20 cellular contexts compared by ENCODE assay signal in the genomic region with DNA sequence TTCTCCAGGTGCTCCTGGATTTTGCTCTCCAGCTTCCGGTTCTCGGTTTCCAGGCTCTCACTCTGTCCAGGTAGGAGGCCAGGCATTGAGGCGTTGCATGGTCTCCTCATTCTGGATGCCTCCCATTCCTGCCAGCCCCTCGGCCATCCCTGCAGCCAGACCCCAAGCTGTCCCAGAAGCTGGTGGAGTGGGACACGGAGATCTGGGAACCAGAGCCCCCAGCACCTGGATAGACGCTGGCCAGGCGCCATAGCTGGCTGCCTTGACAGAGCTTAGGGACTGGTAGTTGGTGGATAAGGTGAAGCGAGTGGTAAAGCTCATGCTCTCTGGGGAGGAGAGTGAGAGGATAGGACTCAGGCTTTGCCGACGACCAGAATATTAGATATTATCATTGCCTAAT. TPM values are rescaled to one million over a fixed set of nuclear protein-coding genes. Genes with fewer than 3 reads are reported as not detected.
DNase-seq lines count a peak whose midpoint lies in the region; ATAC-seq lines count a peak whose summit lies in the region.
"Had no signal": no experiment of that assay in that cellular context is flagged by ENCODE, and none has a peak within 500 bp of the region (broad histone marks: within the 10 kb centered on the region; RNA-seq: fewer than 3 reads in every experiment).

No MANE protein-coding gene starts in this region.

- intact Hi-C loops in left ventricle myocardium superior (cut with micrococcal nuclease): no loop called here
- intact Hi-C loops in Right ventricle myocardium superior (cut with DNase I): no loop called here
- intact Hi-C loops in naive thymus-derived CD4-positive, alpha-beta T cell (cut with micrococcal nuclease): no loop called here

- no peaks in the 10 kb centered on the region for H3K9me3 Mint-ChIP-seq in activated naive CD8-positive, alpha-beta T cell (ENCODE audit: low read depth)
- H3K9me3 Mint-ChIP-seq in naive thymus-derived CD4-positive, alpha-beta T cell: no peaks in the 10 kb centered on the region
- no peaks in the 10 kb centered on the region for H3K9me3 Mint-ChIP-seq in activated T-cell treated with anti-CD3 and anti-CD28 coated beads, Interleukin-2, amount 50 U/mL, for 72 hours
- H3K9me3 Mint-ChIP-seq: activated CD8-positive, alpha-beta T cell treated with anti-CD3 and anti-CD28 coated beads for 36 hours had no signal

- H3K9me3 ChIP-seq in naive thymus-derived CD4-positive, alpha-beta T cell (ENCODE audit: control insufficient read depth in 2 of 3, low read length in 3 of 3): no peaks in the 10 kb centered on the region
- H3K9me3 ChIP-seq: MG63, right lobe of liver, SJCRH30 had no signal

- H3K4me3 Mint-ChIP-seq in activated naive CD8-positive, alpha-beta T cell: peak overlapping the region; percentile 8
- H3K4me3 Mint-ChIP-seq in naive thymus-derived CD4-positive, alpha-beta T cell: peak overlapping the region in 7 of 10 donors; percentile 63 to 88 (median 67)
- no peak overlapping the region for H3K4me3 Mint-ChIP-seq in activated T-cell treated with anti-CD3 and anti-CD28 coated beads, Interleukin-2, amount 50 U/mL, for 72 hours
- H3K4me3 Mint-ChIP-seq: activated CD8-positive, alpha-beta T cell treated with anti-CD3 and anti-CD28 coated beads for 36 hours; brain; endodermal cell had no signal

- H3K4me1 Mint-ChIP-seq in activated naive CD8-positive, alpha-beta T cell (ENCODE audit: low read depth): peaks cover 84% of the 10 kb centered on the region
- H3K4me1 Mint-ChIP-seq in naive thymus-derived CD4-positive, alpha-beta T cell: peaks cover 62 to 96% (median 85%) of the 10 kb centered on the region in 7 donors
- H3K4me1 Mint-ChIP-seq in activated T-cell treated with anti-CD3 and anti-CD28 coated beads, Interleukin-2, amount 50 U/mL, for 72 hours (ENCODE audit: low read depth): peaks cover 84% of the 10 kb centered on the region
- H3K4me1 Mint-ChIP-seq: brain had no signal

- H3K4me1 ChIP-seq in naive thymus-derived CD4-positive, alpha-beta T cell (ENCODE audit: control insufficient read depth in 2 of 2, insufficient read depth in 2 of 2, low read length in 2 of 2): peaks cover 40 to 53% of the 10 kb centered on the region in 2 donors
- H3K4me1 ChIP-seq: SJCRH30 had no signal

- ATAC-seq in left ventricle myocardium superior: peak; percentile 29
- ATAC-seq in Right ventricle myocardium superior (ENCODE audit: poor library complexity): no peak
- no peak for ATAC-seq in naive thymus-derived CD4-positive, alpha-beta T cell
- ATAC-seq in HG03097 (IDR thresholded peaks at IDR 0.05; ENCODE audit: low FRiP score, unreplicated experiment): no peak
- no peak for ATAC-seq in GM21737 (IDR thresholded peaks at IDR 0.05; ENCODE audit: unreplicated experiment)
- ATAC-seq in activated T-cell treated with anti-CD3 and anti-CD28 coated beads, Interleukin-2, amount 50 U/mL, for 72 hours (replicated peaks in 1 of 2): no peak
- ATAC-seq: activated CD8-positive, alpha-beta T cell treated with anti-CD3 and anti-CD28 coated beads for 36 hours had no signal

- peaks cover 12% of the 10 kb centered on the region for H3K36me3 Mint-ChIP-seq in activated naive CD8-positive, alpha-beta T cell
- peaks cover 0 to 32% (median 12%) of the 10 kb centered on the region in 5 donors for H3K36me3 Mint-ChIP-seq in naive thymus-derived CD4-positive, alpha-beta T cell
- H3K36me3 Mint-ChIP-seq in activated T-cell treated with anti-CD3 and anti-CD28 coated beads, Interleukin-2, amount 50 U/mL, for 72 hours (ENCODE audit: insufficient read depth in 2 of 2): peaks cover 4 to 34% of the 10 kb centered on the region in 2 donors

- H3K27me3 Mint-ChIP-seq in activated naive CD8-positive, alpha-beta T cell: no peaks in the 10 kb centered on the region
- H3K27me3 Mint-ChIP-seq in naive thymus-derived CD4-positive, alpha-beta T cell: no peaks in the 10 kb centered on the region
- H3K27me3 Mint-ChIP-seq in activated T-cell treated with anti-CD3 and anti-CD28 coated beads, Interleukin-2, amount 50 U/mL, for 72 hours (ENCODE audit: low read depth): no peaks in the 10 kb centered on the region
- H3K27me3 Mint-ChIP-seq: activated CD8-positive, alpha-beta T cell treated with anti-CD3 and anti-CD28 coated beads for 36 hours; brain had no signal

- H3K36me3 ChIP-seq in naive thymus-derived CD4-positive, alpha-beta T cell (ENCODE audit: control insufficient read depth in 2 of 3, insufficient read depth in 3 of 3, low read length in 3 of 3): no peaks in the 10 kb centered on the region
- H3K36me3 ChIP-seq: MG63, right lobe of liver, WERI-Rb-1 had no signal

- no peak overlapping the region for H3K27ac ChIP-seq in naive thymus-derived CD4-positive, alpha-beta T cell (ENCODE audit: low read depth, low read length)
- H3K27ac ChIP-seq: SJCRH30, WERI-Rb-1 had no signal

- no peaks in the 10 kb centered on the region for H3K27me3 ChIP-seq in naive thymus-derived CD4-positive, alpha-beta T cell (ENCODE audit: control insufficient read depth in 2 of 2, insufficient read depth in 2 of 2, low read length in 2 of 2)
- H3K27me3 ChIP-seq: MG63, right lobe of liver, SJCRH30 had no signal

- H3K27ac Mint-ChIP-seq in activated naive CD8-positive, alpha-beta T cell: peak overlapping the region; percentile 74
- H3K27ac Mint-ChIP-seq in naive thymus-derived CD4-positive, alpha-beta T cell: peak overlapping the region in 8 of 9 donors; percentile 28 to 86 (median 78)
- H3K27ac Mint-ChIP-seq in activated T-cell treated with anti-CD3 and anti-CD28 coated beads, Interleukin-2, amount 50 U/mL, for 72 hours: no peak overlapping the region
- H3K27ac Mint-ChIP-seq: brain, endodermal cell had no signal

- POLR2A ChIA-PET in naive thymus-derived CD4-positive, alpha-beta T cell (lab: Charles Lee): interaction anchor here (0.6 to 2.6 kb wide), 4 partner anchors 28 to 692 kb away, joined by 3 to 11 read pairs (median 5); a partner anchor contains a TSS

- H3K4me3 ChIP-seq in naive thymus-derived CD4-positive, alpha-beta T cell (ENCODE audit: low read length): no peak overlapping the region
- H3K4me3 ChIP-seq: MG63, right lobe of liver, SJCRH30 had no signal

- DNase-seq in left ventricle myocardium superior (no peak), Right ventricle myocardium superior (no peak), NCI-H2081 (lab: John Stamatoyannopoulos, UW) (no peak)
- no peak for DNase-seq in naive thymus-derived CD4-positive, alpha-beta T cell
- no peak for DNase-seq in activated T-cell treated with anti-CD3 and anti-CD28 coated beads, Interleukin-2, amount 50 U/mL, for 72 hours
- DNase-seq: activated T-cell treated with anti-CD3 and anti-CD28 coated beads, Interleukin-2, amount 50 U/mL, for 1 hour; DND-41; endodermal cell; glutamatergic neuron; MG63; NCI-H1694 treated with DMSO at 0.1 percent for 48 hours; NCI-H2227 treated with DMSO at 0.1 percent for 48 hours; SJCRH30; WERI-Rb-1 had no signal

- CTCF ChIA-PET in naive thymus-derived CD4-positive, alpha-beta T cell (lab: Charles Lee): interaction anchor here (0.8 to 2.2 kb wide), 7 partner anchors 13 to 619 kb away, joined by 3 to 17 read pairs (median 3); no protein-coding TSS in a partner anchor

RNA-seq across cellular contexts. Expression of a gene that starts 29.6 kb away (rescaled TPM):
- total RNA-seq in left ventricle myocardium superior (102 TPM), Right ventricle myocardium superior (97.2 TPM)
- 100 to 1,000 TPM in 4 of 5 experiments, 10 to 100 TPM in 1; 89.8 to 183 (median 107) TPM for total RNA-seq in naive thymus-derived CD4-positive, alpha-beta T cell
- 10 to 100 TPM; 37.6 to 55.0 TPM for polyA plus RNA-seq in naive thymus-derived CD4-positive, alpha-beta T cell
- 100 to 1,000 TPM; 216 TPM for total RNA-seq in activated T-cell treated with anti-CD3 and anti-CD28 coated beads, Interleukin-2, amount 50 U/mL, for 72 hours

Comparison
In these comparisons a context has a peak if more than half of its experiments do, and no peak if none do; other contexts are left out.
1. H3K4me3 Mint-ChIP-seq: peak in activated naive CD8-positive, alpha-beta T cell (single experiment) and naive thymus-derived CD4-positive, alpha-beta T cell (7 of 10); none in activated T-cell treated with anti-CD3 and anti-CD28 coated beads, Interleukin-2, amount 50 U/mL, for 72 hours (0 of 2).